In genomic region chr3:185824467-185825378, GRCh38 we compare ENCODE assay signal across 8 cellular contexts. TPM values are rescaled to one million over a fixed set of nuclear protein-coding genes. Genes with fewer than 3 reads are reported as not detected.
DNase-seq lines count a peak whose midpoint lies in the region; ATAC-seq and TF ChIP-seq lines count a peak whose summit lies in the region.

Gene IGF2BP2, minus strand, starts transcription at chr3:185825042. Its CDS starts 82 bp downstream, at chr3:185824960.

- H3K27ac ChIP-seq in HL-60 (replicated peaks) (no peak within 1 kb of the TSS), right cardiac atrium (ENCODE audit: low read length) (peak within 1 kb of the TSS; percentile 66)

- intact Hi-C loops in right cardiac atrium (cut with DNase I): loop anchor here in 1 of 4 donors (5.0 kb wide), 1 partner anchor 88 kb away; no protein-coding TSS in a partner anchor

- under 1% methylated on average over 112 of the region's 113 CpGs for WGBS in right cardiac atrium

- DNase-seq in AG10803 (ENCODE audit: low read depth): peak; percentile 88
- peak in 1 of 2 experiments; percentile 52 for DNase-seq in HL-60 (ENCODE audit: low read depth in 1 of 2, low spot score in 1 of 2)
- peak; percentile 88 for DNase-seq in SKM-1 treated with dmso at 0.1 percent for 144 hours (lab: John Stamatoyannopoulos, UW; ENCODE audit: unreplicated experiment)
- peak; percentile 96 for DNase-seq in astrocyte of the hippocampus (ENCODE audit: low read depth, low spot score)
- DNase-seq in right cardiac atrium: peak; percentile 76 to 91 (median 91)
- DNase-seq in retinal pigment epithelial cell (ENCODE audit: low read depth): no peak
- DNase-seq in NCI-H2107 (lab: John Stamatoyannopoulos, UW): no peak

- TF ChIP-seq CTCF in AG10803 (conservative IDR thresholded peaks at IDR 0.05; ENCODE audit: low read length): no peak
- TF ChIP-seq CTCF in HL-60 (IDR thresholded peaks at IDR 0.05; ENCODE audit: insufficient read depth, low read length): no peak
- TF ChIP-seq CTCF in retinal pigment epithelial cell (conservative IDR thresholded peaks at IDR 0.05; ENCODE audit: low read depth, low read length): no peak

- H3K9me3 ChIP-seq in right cardiac atrium (ENCODE audit: control insufficient read depth, low read length): no peaks in the 10 kb centered on the region

- ATAC-seq in GM19025 (IDR thresholded peaks at IDR 0.05; ENCODE audit: low read depth, unreplicated experiment) (peak; percentile 70), right cardiac atrium (peak; percentile 87 to 89)

- no peaks in the 10 kb centered on the region for H3K4me1 ChIP-seq in right cardiac atrium (ENCODE audit: control insufficient read depth, insufficient read depth, low read length)

- peaks cover 65% of the 10 kb centered on the region for H3K27me3 ChIP-seq in HL-60 (ENCODE audit: insufficient read depth, poor library complexity, severe bottlenecking)
- H3K27me3 ChIP-seq in right cardiac atrium (ENCODE audit: control insufficient read depth, insufficient read depth): no peaks in the 10 kb centered on the region

- H3K4me3 ChIP-seq in AG10803 (ENCODE audit: low read length) (peak within 1 kb of the TSS; percentile 90), HL-60 (replicated peaks; ENCODE audit: insufficient read depth, low read length) (peak within 1 kb of the TSS; percentile 54), right cardiac atrium (ENCODE audit: low read length) (peak within 1 kb of the TSS; percentile 97), retinal pigment epithelial cell (ENCODE audit: low read length) (peak within 1 kb of the TSS; percentile 86)

RNA-seq across cellular contexts. Expression of gene IGF2BP2, which starts in this region (rescaled TPM):
- 10 to 100 TPM; 14.3 to 18.0 (median 15.7) TPM for total RNA-seq in right cardiac atrium
- polyA plus RNA-seq in right cardiac atrium: 7.7 TPM

Comparison
In these comparisons a context has a peak if more than half of its experiments do, and no peak if none do; other contexts are left out.
1. DNase-seq: peak in AG10803 (single experiment), SKM-1 treated with dmso at 0.1 percent for 144 hours (single experiment), astrocyte of the hippocampus (single experiment) and right cardiac atrium (3 of 3); none in retinal pigment epithelial cell (single experiment) and NCI-H2107 (single experiment).
2. Peak in every context shown above with its lines, with median percentiles within 50 percentile points of each other: H3K4me3 ChIP-seq.